ENCODE assay signal across 28 cellular contexts in the genomic region with DNA sequence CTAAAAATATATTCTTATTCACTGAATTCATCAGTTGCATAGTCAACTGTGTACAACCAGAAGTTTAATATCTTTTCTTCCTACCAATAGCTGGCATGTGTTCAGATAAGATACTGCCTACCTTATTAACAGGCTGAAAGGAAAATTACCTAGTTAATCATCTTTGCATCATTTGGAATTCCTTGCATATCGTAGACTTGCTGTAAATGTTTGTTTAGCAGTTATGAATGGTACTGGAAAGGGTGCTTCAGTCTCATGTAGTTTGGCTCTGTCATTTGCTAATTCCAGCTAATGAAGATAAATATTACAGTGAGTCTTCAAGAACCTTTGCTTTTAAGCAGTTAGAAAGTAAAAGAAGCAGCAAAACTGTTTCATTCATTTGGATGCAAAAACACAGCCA.
DNase-seq lines count a peak whose midpoint lies in the region; ATAC-seq, FAIRE-seq and TF ChIP-seq lines count a peak whose summit lies in the region.
"Had no signal": no experiment of that assay in that cellular context is flagged by ENCODE, and none has a peak within 500 bp of the region (broad histone marks: within the 10 kb centered on the region; RNA-seq: fewer than 3 reads in every experiment).

No MANE protein-coding gene starts in this region.

- no peaks in the 10 kb centered on the region for H3K9me3 Mint-ChIP-seq in HFFc6
- H3K9me3 Mint-ChIP-seq: CD4-positive, alpha-beta memory T cell; IgD-negative memory B cell had no signal

- ATAC-seq in A549, result no peak
- no peak for ATAC-seq in HG03565 (IDR thresholded peaks at IDR 0.05; ENCODE audit: unreplicated experiment)
- no peak for ATAC-seq in HG02973 (IDR thresholded peaks at IDR 0.05; ENCODE audit: unreplicated experiment)
- ATAC-seq: Panc1, T-cell had no signal

- H3K4me3 Mint-ChIP-seq in HFFc6, result no peak overlapping the region
- H3K4me3 Mint-ChIP-seq: CD4-positive, alpha-beta memory T cell; IgD-negative memory B cell; T-cell had no signal

- no peak overlapping the region for H3K27ac Mint-ChIP-seq in HFFc6
- H3K27ac Mint-ChIP-seq: IgD-negative memory B cell, T-cell had no signal

- H3K36me3 Mint-ChIP-seq in HFFc6 (ENCODE audit: low read depth), result peaks cover 25% of the 10 kb centered on the region

- peak; percentile 70 for FAIRE-seq in A549 (lab: Jason Lieb, UNC)
- FAIRE-seq: GM12892, GM18507, H1 had no signal

- peaks cover 11% of the 10 kb centered on the region; the same call in 2 of the 3 replicates for H3K4me1 ChIP-seq in A549
- H3K4me1 ChIP-seq: BLaER1 had no signal

- WGBS in A549 (ENCODE audit: missing lambda C conversion rate), result 21% methylated on average over 1 of the region's 1 CpG

- no peaks in the 10 kb centered on the region for H3K9me3 ChIP-seq in A549
- H3K9me3 ChIP-seq: MG63 had no signal

- H3K4me3 ChIP-seq in A549, result no peak overlapping the region
- H3K4me3 ChIP-seq: BLaER1, MG63, SK-N-MC had no signal

- no peak for TF ChIP-seq POLR2A in A549 (IDR thresholded peaks at IDR 0.05; ENCODE audit: low read length)

- 0 out of 6 replicates have a peak overlapping the region, but pooled peaks of 1 of the 2 experiments have one; percentile 23 for H3K27ac ChIP-seq in A549
- H3K27ac ChIP-seq: BLaER1, HL-60, SK-N-MC had no signal

- DNase-seq in A549 (ENCODE audit: low read depth in 1 of 2, low spot score in 1 of 2) (no peak), NCI-H1105 (lab: John Stamatoyannopoulos, UW) (peak; percentile 45), amniotic epithelial cell (ENCODE audit: low read depth) (peak; percentile 31), kidney glomerular epithelial cell (lab: John Stamatoyannopoulos, UW) (peak; percentile 25), HFFc6 (no peak), GM20000 (ENCODE audit: low spot score) (no peak)
- DNase-seq: Calu3; CD4-positive, alpha-beta memory T cell; DMS53; Kasumi-1; MG63; NCI-H1048; NCI-H1694 treated with DMSO at 0.1 percent for 48 hours; NCI-H2107; NCI-H226; NCI-H524; SHP77; T-cell had no signal

- no peaks in the 10 kb centered on the region for H3K27me3 Mint-ChIP-seq in HFFc6 (ENCODE audit: insufficient read depth)
- H3K27me3 Mint-ChIP-seq: CD4-positive, alpha-beta memory T cell; IgD-negative memory B cell; T-cell had no signal

- peaks cover 15% of the 10 kb centered on the region; the same call in 1 of the 2 replicates for H3K4me1 Mint-ChIP-seq in HFFc6 (ENCODE audit: low read depth)

- TF ChIP-seq EP300 in A549 (IDR thresholded peaks at IDR 0.05), result no peak

- no peak for TF ChIP-seq RAD21 in A549 (conservative IDR thresholded peaks at IDR 0.05 in 1 of 2, IDR thresholded peaks at IDR 0.05 in 1 of 2)

- H3K4me2 ChIP-seq in A549, result peak overlapping the region; percentile 34
- H3K4me2 ChIP-seq: BLaER1 had no signal

- TF ChIP-seq CTCF in A549 (IDR thresholded peaks at IDR 0.05) (no peak), HFFc6 (IDR thresholded peaks at IDR 0.05) (no peak), GM20000 (IDR thresholded peaks at IDR 0.05; ENCODE audit: extremely low read depth, missing control alignments) (no peak)

- CTCF ChIA-PET in A549 (lab: Yijun Ruan, JAX), result interaction anchor here (0.6 kb wide), 1 partner anchor 67 kb away, joined by 3 read pairs; no protein-coding TSS in a partner anchor

- POLR2A ChIA-PET in A549 (lab: Yijun Ruan, JAX), result no interaction called here

TF ChIP-seq in A549, 52 proteins besides CTCF, POLR2A, EP300 and RAD21:
- TF ChIP-seq CHD4 (IDR thresholded peaks at IDR 0.05; ENCODE audit: borderline replicate concordance) (no peak), FOSB (CRISPR knock-in tag; IDR thresholded peaks at IDR 0.05) (no peak), ESRRA (IDR thresholded peaks at IDR 0.05; ENCODE audit: borderline replicate concordance, low read length) (no peak), RCOR1 (IDR thresholded peaks at IDR 0.05; ENCODE audit: low read depth, low read length) (no peak), RNF2 (IDR thresholded peaks at IDR 0.05; ENCODE audit: borderline replicate concordance, low read depth) (no peak), NR3C1 (IDR thresholded peaks at IDR 0.05) (no peak), EHF (CRISPR knock-in tag; IDR thresholded peaks at IDR 0.05) (no peak)
- TF ChIP-seq, protein P1, sequence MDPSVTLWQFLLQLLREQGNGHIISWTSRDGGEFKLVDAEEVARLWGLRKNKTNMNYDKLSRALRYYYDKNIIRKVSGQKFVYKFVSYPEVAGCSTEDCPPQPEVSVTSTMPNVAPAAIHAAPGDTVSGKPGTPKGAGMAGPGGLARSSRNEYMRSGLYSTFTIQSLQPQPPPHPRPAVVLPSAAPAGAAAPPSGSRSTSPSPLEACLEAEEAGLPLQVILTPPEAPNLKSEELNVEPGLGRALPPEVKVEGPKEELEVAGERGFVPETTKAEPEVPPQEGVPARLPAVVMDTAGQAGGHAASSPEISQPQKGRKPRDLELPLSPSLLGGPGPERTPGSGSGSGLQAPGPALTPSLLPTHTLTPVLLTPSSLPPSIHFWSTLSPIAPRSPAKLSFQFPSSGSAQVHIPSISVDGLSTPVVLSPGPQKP (IDR thresholded peaks at IDR 0.05; ENCODE audit: low read depth, low read length), result no peak
- TF ChIP-seq, protein P2, sequence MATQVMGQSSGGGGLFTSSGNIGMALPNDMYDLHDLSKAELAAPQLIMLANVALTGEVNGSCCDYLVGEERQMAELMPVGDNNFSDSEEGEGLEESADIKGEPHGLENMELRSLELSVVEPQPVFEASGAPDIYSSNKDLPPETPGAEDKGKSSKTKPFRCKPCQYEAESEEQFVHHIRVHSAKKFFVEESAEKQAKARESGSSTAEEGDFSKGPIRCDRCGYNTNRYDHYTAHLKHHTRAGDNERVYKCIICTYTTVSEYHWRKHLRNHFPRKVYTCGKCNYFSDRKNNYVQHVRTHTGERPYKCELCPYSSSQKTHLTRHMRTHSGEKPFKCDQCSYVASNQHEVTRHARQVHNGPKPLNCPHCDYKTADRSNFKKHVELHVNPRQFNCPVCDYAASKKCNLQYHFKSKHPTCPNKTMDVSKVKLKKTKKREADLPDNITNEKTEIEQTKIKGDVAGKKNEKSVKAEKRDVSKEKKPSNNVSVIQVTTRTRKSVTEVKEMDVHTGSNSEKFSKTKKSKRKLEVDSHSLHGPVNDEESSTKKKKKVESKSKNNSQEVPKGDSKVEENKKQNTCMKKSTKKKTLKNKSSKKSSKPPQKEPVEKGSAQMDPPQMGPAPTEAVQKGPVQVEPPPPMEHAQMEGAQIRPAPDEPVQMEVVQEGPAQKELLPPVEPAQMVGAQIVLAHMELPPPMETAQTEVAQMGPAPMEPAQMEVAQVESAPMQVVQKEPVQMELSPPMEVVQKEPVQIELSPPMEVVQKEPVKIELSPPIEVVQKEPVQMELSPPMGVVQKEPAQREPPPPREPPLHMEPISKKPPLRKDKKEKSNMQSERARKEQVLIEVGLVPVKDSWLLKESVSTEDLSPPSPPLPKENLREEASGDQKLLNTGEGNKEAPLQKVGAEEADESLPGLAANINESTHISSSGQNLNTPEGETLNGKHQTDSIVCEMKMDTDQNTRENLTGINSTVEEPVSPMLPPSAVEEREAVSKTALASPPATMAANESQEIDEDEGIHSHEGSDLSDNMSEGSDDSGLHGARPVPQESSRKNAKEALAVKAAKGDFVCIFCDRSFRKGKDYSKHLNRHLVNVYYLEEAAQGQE (IDR thresholded peaks at IDR 0.05), result no peak
- TF ChIP-seq, protein P3, sequence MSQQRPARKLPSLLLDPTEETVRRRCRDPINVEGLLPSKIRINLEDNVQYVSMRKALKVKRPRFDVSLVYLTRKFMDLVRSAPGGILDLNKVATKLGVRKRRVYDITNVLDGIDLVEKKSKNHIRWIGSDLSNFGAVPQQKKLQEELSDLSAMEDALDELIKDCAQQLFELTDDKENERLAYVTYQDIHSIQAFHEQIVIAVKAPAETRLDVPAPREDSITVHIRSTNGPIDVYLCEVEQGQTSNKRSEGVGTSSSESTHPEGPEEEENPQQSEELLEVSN (IDR thresholded peaks at IDR 0.05; ENCODE audit: borderline replicate concordance, low read depth), result no peak
TF ChIP-seq in A549: peak in this region for 0.

Comparison
In these comparisons a context has a peak if more than half of its experiments do, and no peak if none do; other contexts are left out.
1. DNase-seq: peak in NCI-H1105 (single experiment), amniotic epithelial cell (single experiment) and kidney glomerular epithelial cell (single experiment); none in A549 (0 of 2), HFFc6 (single experiment) and GM20000 (single experiment).